Comparison of ENCODE assay signal across 39 cellular contexts in the genomic region with DNA sequence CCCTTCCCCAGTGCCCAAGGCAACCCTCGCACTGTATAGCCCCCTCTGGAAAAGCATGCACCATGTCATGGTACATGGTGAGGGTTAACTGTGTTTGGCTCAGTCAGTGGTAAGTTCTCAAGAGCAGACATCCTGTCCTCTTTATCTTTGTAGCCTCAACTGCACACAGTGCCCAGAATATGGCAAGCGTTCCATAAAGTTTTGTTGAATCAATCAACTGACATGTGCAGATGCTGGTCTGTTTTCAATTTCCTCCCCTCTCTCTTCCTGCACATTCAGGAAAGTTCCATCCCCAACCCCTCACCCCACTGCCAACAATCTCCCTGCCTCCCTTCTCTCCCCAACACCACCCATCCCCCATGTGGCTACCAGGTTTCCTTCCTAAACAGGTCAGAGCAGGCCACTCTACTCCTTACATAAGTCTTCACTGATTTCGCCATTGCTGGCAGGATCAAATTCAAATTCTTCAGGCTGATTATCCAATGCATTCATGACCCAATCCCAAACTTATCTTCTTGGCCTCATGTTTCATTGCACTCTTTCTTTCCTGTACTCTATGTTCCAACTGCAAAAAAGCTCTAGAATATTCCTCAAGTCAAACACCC. TPM values are rescaled to one million over a fixed set of nuclear protein-coding genes. Genes with fewer than 3 reads are reported as not detected.
A peak's percentile ranks its signal among the peaks of the same experiment; 100 is the strongest.
DNase-seq lines count a peak whose midpoint lies in the region; ATAC-seq, FAIRE-seq and TF ChIP-seq lines count a peak whose summit lies in the region.
"Had no signal": no experiment of that assay in that cellular context is flagged by ENCODE, and none has a peak within 500 bp of the region (broad histone marks: within the 10 kb centered on the region; RNA-seq: fewer than 3 reads in every experiment).

No MANE protein-coding gene starts in this region.

- 73% methylated on average over 3 of the region's 3 CpGs for WGBS in suprapubic skin

- no peak for TF ChIP-seq EP300 in suprapubic skin (IDR thresholded peaks at IDR 0.05)

- POLR2A ChIA-PET in RWPE1 (lab: Yijun Ruan, JAX; ENCODE audit: low non-redundant PET): no interaction called here

- H3K9me3 ChIP-seq in suprapubic skin: no peaks in the 10 kb centered on the region
- H3K9me3 ChIP-seq: colonic mucosa, HAP-1, MG63, sigmoid colon, SJCRH30 had no signal

- FAIRE-seq in bronchial epithelial cell (lab: Jason Lieb, UNC): peak; percentile 95
- FAIRE-seq: GM18507, GM19239 had no signal

- no peak for DNase-seq in Right ventricle myocardium inferior (ENCODE audit: missing footprints)
- no peak for DNase-seq in cardiac septum (ENCODE audit: low spot score)
- DNase-seq in bronchial epithelial cell (ENCODE audit: low read depth): peak; percentile 68
- DNase-seq in foreskin fibroblast: peak; percentile 12 to 39
- no peak for DNase-seq in suprapubic skin (ENCODE audit: low spot score in 2 of 2)
- DNase-seq in SIG-M5 (lab: John Stamatoyannopoulos, UW): no peak
- DNase-seq in NCI-H146 (lab: John Stamatoyannopoulos, UW): no peak
- no peak for DNase-seq in RWPE1 (ENCODE audit: low spot score)
- DNase-seq: 8988T; activated CD4-positive, alpha-beta T cell treated with anti-CD3 and anti-CD28 coated beads for 36 hours; activated CD8-positive, alpha-beta T cell treated with anti-CD3 and anti-CD28 coated beads, Interleukin-2, amount 10 ng/mL, durations not matched to agents 7 days and 5 days; activated naive CD4-positive, alpha-beta T cell treated with anti-CD3 and anti-CD28 coated beads, Interleukin-2, amount 10 ng/mL, durations not matched to agents 7 days and 5 days; CD4-positive, alpha-beta T cell; colonic mucosa; effector CD4-positive, alpha-beta T cell; KG1; kidney glomerular epithelial cell; MG63; naive thymus-derived CD8-positive, alpha-beta T cell; NCI-H1436; NCI-H2081 treated with DMSO at 0.1 percent for 48 hours; NCI-H2227 treated with DMSO at 0.1 percent for 48 hours; NCI-H69; sigmoid colon; SJCRH30; stimulated activated CD4-positive, alpha-beta T cell treated with anti-CD3 and anti-CD28 coated beads, Interleukin-15, amount 100 ng/mL, for 24 hours; stimulated activated CD4-positive, alpha-beta T cell treated with anti-CD3 and anti-CD28 coated beads, Interleukin-4, amount 100 ng/mL, for 4 hours; T1000; trophoblast cell had no signal

- H3K27me3 ChIP-seq in bronchial epithelial cell (ENCODE audit: control insufficient read depth, insufficient read depth, low read length) (no peaks in the 10 kb centered on the region), suprapubic skin (no peaks in the 10 kb centered on the region)
- H3K27me3 ChIP-seq: colonic mucosa, MG63, sigmoid colon, SJCRH30 had no signal

- no peaks in the 10 kb centered on the region for H3K36me3 ChIP-seq in bronchial epithelial cell (ENCODE audit: control insufficient read depth, insufficient read depth, low read length)
- H3K36me3 ChIP-seq in suprapubic skin: peaks cover 11% of the 10 kb centered on the region
- H3K36me3 ChIP-seq: colonic mucosa, HAP-1, MG63, sigmoid colon, SJCRH30 had no signal

- H3K27ac ChIP-seq in suprapubic skin (no peak overlapping the region), RWPE1 (no peak overlapping the region)
- H3K27ac ChIP-seq: colonic mucosa, sigmoid colon, SJCRH30, VCaP had no signal

- intact Hi-C loops in Right ventricle myocardium inferior (cut with DNase I): no loop called here
- intact Hi-C loops in cardiac septum (cut with DNase I): loop anchor here (10.0 kb wide), 1 partner anchor 167 kb away; no protein-coding TSS in a partner anchor

- CTCF ChIA-PET in RWPE1 (lab: Yijun Ruan, JAX): no interaction called here

- H3K4me3 ChIP-seq in bronchial epithelial cell (ENCODE audit: low read depth, low read length) (no peak overlapping the region), foreskin fibroblast (ENCODE audit: low read depth in 1 of 2, low read length in 2 of 2) (no peak overlapping the region), suprapubic skin (no peak overlapping the region)
- H3K4me3 ChIP-seq: colonic mucosa, HAP-1, lung, MG63, sigmoid colon, SJCRH30 had no signal

- TF ChIP-seq CTCF in bronchial epithelial cell (IDR thresholded peaks at IDR 0.05; ENCODE audit: insufficient read depth, low read length, severe bottlenecking): no peak
- TF ChIP-seq CTCF in foreskin fibroblast (IDR thresholded peaks at IDR 0.05; ENCODE audit: low read depth, low read length): no peak
- no peak for TF ChIP-seq CTCF in suprapubic skin (IDR thresholded peaks at IDR 0.05)
- TF ChIP-seq CTCF in RWPE1 (conservative IDR thresholded peaks at IDR 0.05; ENCODE audit: low read depth): no peak

- H3K4me1 ChIP-seq in suprapubic skin: no peaks in the 10 kb centered on the region
- H3K4me1 ChIP-seq: colonic mucosa, HAP-1, SJCRH30 had no signal

- peak; percentile 68 for ATAC-seq in Right ventricle myocardium inferior
- ATAC-seq: activated CD4-positive, alpha-beta T cell treated with anti-CD3 and anti-CD28 coated beads for 36 hours; activated CD8-positive, alpha-beta T cell treated with anti-CD3 and anti-CD28 coated beads, Interleukin-2, amount 10 ng/mL, durations not matched to agents 7 days and 5 days; activated T-helper 17 cell treated with anti-CD3 and anti-CD28 coated beads, Interleukin-2, amount 50 U/mL, for 72 hours; naive thymus-derived CD8-positive, alpha-beta T cell had no signal

- TF ChIP-seq POLR2A in suprapubic skin (IDR thresholded peaks at IDR 0.05): no peak

RNA-seq across cellular contexts. Expression of a gene that starts 15.5 kb away (rescaled TPM):
- total RNA-seq in Right ventricle myocardium inferior (0.38 TPM), cardiac septum (0.81 TPM), bronchial epithelial cell (under 0.01 and 0.13 TPM in 2 replicates), suprapubic skin (1 to 10 TPM; 1.2 to 4.9 (median 1.8) TPM)
- total RNA-seq: mononuclear cell had no signal

RNA-seq across cellular contexts. Expression of a gene that starts 51.9 kb away (rescaled TPM):
- total RNA-seq in Right ventricle myocardium inferior (9.6 TPM), cardiac septum (8.0 TPM), bronchial epithelial cell (16.3 and 19.6 TPM in 2 replicates), suprapubic skin (10 to 100 TPM; 15.0 to 22.7 (median 20.8) TPM)

RNA-seq across cellular contexts. Expression of a gene that starts 58.0 kb away (rescaled TPM):
- not detected for total RNA-seq in Right ventricle myocardium inferior
- total RNA-seq in cardiac septum: not detected
- total RNA-seq in bronchial epithelial cell: not detected in 2 replicates
- under 1 TPM in 1 of 4 donors, not detected in 3; 0.86 TPM for total RNA-seq in suprapubic skin
- total RNA-seq: activated CD4-positive, alpha-beta T cell treated with anti-CD3 and anti-CD28 coated beads for 36 hours; activated CD8-positive, alpha-beta T cell treated with anti-CD3 and anti-CD28 coated beads, Interleukin-2, amount 10 ng/mL, durations not matched to agents 7 days and 5 days; activated T-helper 17 cell treated with anti-CD3 and anti-CD28 coated beads, Interleukin-2, amount 50 U/mL, for 72 hours; CD4-positive, alpha-beta T cell; colonic mucosa; Daoy; lung; mononuclear cell; naive thymus-derived CD8-positive, alpha-beta T cell; progenitor cell of endocrine pancreas; sigmoid colon; SJCRH30; subcutaneous adipose tissue had no signal

Comparison
In these comparisons a context has a peak if more than half of its experiments do, and no peak if none do; other contexts are left out.
1. DNase-seq: peak in bronchial epithelial cell (single experiment) and foreskin fibroblast (2 of 2); none in Right ventricle myocardium inferior (single experiment), cardiac septum (single experiment), suprapubic skin (0 of 2), SIG-M5 (single experiment), NCI-H146 (single experiment) and RWPE1 (single experiment).